Comparison of ENCODE assay signal across 15 cellular contexts in the genomic region with DNA sequence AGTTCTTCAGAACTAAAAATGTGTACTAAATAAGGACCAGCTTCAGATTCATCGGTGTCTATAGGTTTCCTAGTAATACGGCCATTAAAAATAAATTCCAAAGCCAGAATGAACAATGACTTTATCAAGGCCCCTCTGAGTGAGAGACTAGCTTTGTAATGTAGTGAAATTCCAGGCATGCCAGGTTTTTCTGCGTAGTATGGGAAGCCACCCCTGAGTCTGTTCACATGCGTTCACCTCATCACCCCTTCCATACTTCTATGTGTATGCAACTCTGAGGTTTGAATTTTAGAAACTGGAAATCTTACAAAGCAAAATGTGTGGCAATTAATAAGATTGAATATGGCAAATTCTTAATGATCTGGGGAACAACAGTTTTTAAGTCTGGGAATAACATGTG. TPM values are rescaled to one million over a fixed set of nuclear protein-coding genes. Genes with fewer than 3 reads are reported as not detected.
DNase-seq lines count a peak whose midpoint lies in the region; ATAC-seq, FAIRE-seq and TF ChIP-seq lines count a peak whose summit lies in the region.
"Had no signal": no experiment of that assay in that cellular context is flagged by ENCODE, and none has a peak within 500 bp of the region (broad histone marks: within the 10 kb centered on the region; RNA-seq: fewer than 3 reads in every experiment).

No MANE protein-coding gene starts in this region.

- H3K36me3 ChIP-seq in HUES48 (ENCODE audit: control insufficient read depth, insufficient read depth, low read length), result no peaks in the 10 kb centered on the region
- no peaks in the 10 kb centered on the region for H3K36me3 ChIP-seq in astrocyte (ENCODE audit: insufficient read depth, low read length)
- no peaks in the 10 kb centered on the region for H3K36me3 ChIP-seq in hepatocyte (replicated peaks; ENCODE audit: insufficient read depth, low read depth)
- H3K36me3 ChIP-seq in SK-N-SH (replicated peaks in 1 of 2; ENCODE audit: control insufficient read depth in 1 of 2, insufficient read depth in 2 of 2, low read length in 1 of 2), result peaks cover 2 to 19% of the 10 kb centered on the region in 2 experiments

- no peaks in the 10 kb centered on the region for H3F3A ChIP-seq in SK-N-SH (replicated peaks; ENCODE audit: insufficient read depth)

- H3K4me3 Mint-ChIP-seq in astrocyte (ENCODE audit: unreplicated experiment), result no peak overlapping the region
- peak overlapping the region; percentile 31 for H3K4me3 Mint-ChIP-seq in progenitor cell of endocrine pancreas (ENCODE audit: low read depth)

- no peak for ATAC-seq in HG02884 (IDR thresholded peaks at IDR 0.05; ENCODE audit: unreplicated experiment)

- WGBS in hepatocyte (ENCODE audit: low lambda C conversion rate, missing lambda C conversion rate), result 71% methylated on average over 4 of the region's 4 CpGs
- 98% methylated on average over 4 of the region's 4 CpGs for WGBS in SK-N-SH (ENCODE audit: low lambda C conversion rate)

- H2AFZ ChIP-seq in astrocyte (ENCODE audit: low read depth, low read length) (no peak overlapping the region), hepatocyte (no peak overlapping the region), SK-N-SH (ENCODE audit: low read depth) (no peak overlapping the region)
- H2AFZ ChIP-seq: PC-9 had no signal

- H3K36me3 Mint-ChIP-seq in astrocyte (ENCODE audit: low read depth, unreplicated experiment), result no peaks in the 10 kb centered on the region
- peaks cover 9% of the 10 kb centered on the region for H3K36me3 Mint-ChIP-seq in progenitor cell of endocrine pancreas (ENCODE audit: insufficient read depth)

- no peak overlapping the region; the same call in 1 of the 2 replicates for H3K4me3 ChIP-seq in HUES48 (ENCODE audit: low read depth, low read length)
- no peak overlapping the region for H3K4me3 ChIP-seq in astrocyte (ENCODE audit: insufficient read depth, low read depth, low read length)
- H3K4me3 ChIP-seq in hepatocyte, result no peak overlapping the region
- no peak overlapping the region for H3K4me3 ChIP-seq in SK-N-SH (ENCODE audit: low read depth in 2 of 2, low read length in 1 of 2)
- H3K4me3 ChIP-seq: PC-9 had no signal

- H3K9ac ChIP-seq in HUES48 (ENCODE audit: low read depth, low read length), result no peak overlapping the region
- no peak overlapping the region for H3K9ac ChIP-seq in astrocyte (ENCODE audit: low read length)
- no peak overlapping the region for H3K9ac ChIP-seq in SK-N-SH

- H3K9me2 ChIP-seq in hepatocyte (replicated peaks; ENCODE audit: insufficient read depth) (no peaks in the 10 kb centered on the region), SK-N-SH (no peaks in the 10 kb centered on the region)

- TF ChIP-seq EP300 in SK-N-SH (IDR thresholded peaks at IDR 0.05; ENCODE audit: borderline replicate concordance in 1 of 2, low read depth in 1 of 2, low read length in 1 of 2), result no peak

- TF ChIP-seq CTCF in astrocyte (IDR thresholded peaks at IDR 0.05; ENCODE audit: insufficient read depth, low read depth, low read length) (no peak), hepatocyte (IDR thresholded peaks at IDR 0.05; ENCODE audit: poor library complexity) (no peak), progenitor cell of endocrine pancreas (IDR thresholded peaks at IDR 0.05; ENCODE audit: unreplicated experiment) (no peak), SK-N-SH (IDR thresholded peaks at IDR 0.05) (no peak)

- H3K79me2 ChIP-seq in astrocyte (ENCODE audit: insufficient read depth, low read length) (no peaks in the 10 kb centered on the region), hepatocyte (no peaks in the 10 kb centered on the region), SK-N-SH (ENCODE audit: insufficient read depth) (no peaks in the 10 kb centered on the region)

- H3K27me3 Mint-ChIP-seq in astrocyte (ENCODE audit: low read depth, unreplicated experiment), result no peaks in the 10 kb centered on the region
- peaks cover 1% of the 10 kb centered on the region for H3K27me3 Mint-ChIP-seq in progenitor cell of endocrine pancreas

- peak overlapping the region; percentile 95 for H3K27ac Mint-ChIP-seq in astrocyte (ENCODE audit: unreplicated experiment)
- peak overlapping the region; percentile 96 for H3K27ac Mint-ChIP-seq in progenitor cell of endocrine pancreas

- H3K4me1 Mint-ChIP-seq in astrocyte (ENCODE audit: low read depth, unreplicated experiment), result peaks cover 23% of the 10 kb centered on the region
- peaks cover 68% of the 10 kb centered on the region for H3K4me1 Mint-ChIP-seq in progenitor cell of endocrine pancreas (ENCODE audit: low read depth)

- no peak for FAIRE-seq in astrocyte (lab: Jason Lieb, UNC)
- no peak for FAIRE-seq in frontal cortex (lab: Jason Lieb, UNC)
- FAIRE-seq: GM19239 had no signal

- H4K20me1 ChIP-seq in astrocyte (ENCODE audit: insufficient read depth, low read length) (no peaks in the 10 kb centered on the region), hepatocyte (ENCODE audit: insufficient read depth, poor library complexity, severe bottlenecking) (no peaks in the 10 kb centered on the region), SK-N-SH (ENCODE audit: insufficient read depth) (no peaks in the 10 kb centered on the region)

- H3K4me2 ChIP-seq in astrocyte (ENCODE audit: low read length), result no peak overlapping the region
- H3K4me2 ChIP-seq in hepatocyte, result no peak overlapping the region
- no peak overlapping the region for H3K4me2 ChIP-seq in SK-N-SH
- H3K4me2 ChIP-seq: PC-9 had no signal

- H3K27me3 ChIP-seq in HUES48 (ENCODE audit: control insufficient read depth, insufficient read depth, low read length) (no peaks in the 10 kb centered on the region), astrocyte (ENCODE audit: insufficient read depth, low read length) (no peaks in the 10 kb centered on the region), hepatocyte (no peaks in the 10 kb centered on the region), SK-N-SH (ENCODE audit: insufficient read depth) (no peaks in the 10 kb centered on the region)

- H3K4me1 ChIP-seq in HUES48 (ENCODE audit: control insufficient read depth, insufficient read depth, low read length), result peaks cover 33% of the 10 kb centered on the region
- no peaks in the 10 kb centered on the region for H3K4me1 ChIP-seq in astrocyte (ENCODE audit: insufficient read depth, low read length)
- peaks cover 29% of the 10 kb centered on the region for H3K4me1 ChIP-seq in hepatocyte (ENCODE audit: insufficient read depth)
- H3K4me1 ChIP-seq in SK-N-SH (ENCODE audit: control insufficient read depth in 1 of 2, insufficient read depth in 2 of 2, low read depth in 1 of 2, low read length in 1 of 2), result peaks cover 0 to 6% of the 10 kb centered on the region in 2 experiments; a peak in 2 of 4 replicates

- CTCF ChIA-PET in SK-N-SH (lab: Yijun Ruan, JAX), result interaction anchor here (1.6 kb wide), 1 partner anchor 16 kb away, joined by 3 read pairs; no protein-coding TSS in a partner anchor

- H3K9me3 ChIP-seq in HUES48 (ENCODE audit: control insufficient read depth, insufficient read depth, low read length) (no peaks in the 10 kb centered on the region), astrocyte (ENCODE audit: insufficient read depth, low read depth, low read length) (no peaks in the 10 kb centered on the region), hepatocyte (ENCODE audit: low read depth) (no peaks in the 10 kb centered on the region), SK-N-SH (no peaks in the 10 kb centered on the region)

- POLR2A ChIA-PET in SK-N-SH (lab: Yijun Ruan, JAX), result no interaction called here

- TF ChIP-seq RAD21 in SK-N-SH (IDR thresholded peaks at IDR 0.05; ENCODE audit: low read length), result no peak

- DNase-seq in astrocyte (ENCODE audit: low read depth), result peak; percentile 25
- DNase-seq in hepatocyte (ENCODE audit: low spot score), result no peak
- no peak for DNase-seq in progenitor cell of endocrine pancreas (ENCODE audit: low spot score, unreplicated experiment)
- no peak for DNase-seq in SK-N-SH
- no peak for DNase-seq in frontal cortex (ENCODE audit: low spot score in 2 of 2)
- DNase-seq: AML-193, DMS53, Karpas-422, MM.1S, NCI-H1105, NCI-H1694 treated with DMSO at 0.1 percent for 48 hours, PC-9 had no signal

- H3K9me3 Mint-ChIP-seq in astrocyte (ENCODE audit: unreplicated experiment), result no peaks in the 10 kb centered on the region
- H3K9me3 Mint-ChIP-seq in progenitor cell of endocrine pancreas (ENCODE audit: low read depth), result peaks cover 4% of the 10 kb centered on the region

- H3K27ac ChIP-seq in HUES48 (ENCODE audit: low read depth, low read length), result peak overlapping the region; percentile 76
- no peak overlapping the region for H3K27ac ChIP-seq in astrocyte (ENCODE audit: low read depth, low read length)
- H3K27ac ChIP-seq in hepatocyte, result peak overlapping the region; percentile 96
- no peak overlapping the region for H3K27ac ChIP-seq in SK-N-SH (ENCODE audit: low read depth in 2 of 2, low read length in 1 of 2)
- H3K27ac ChIP-seq: PC-9 had no signal

TF ChIP-seq in SK-N-SH, 30 proteins besides CTCF, POLR2A, EP300 and RAD21:
- no peak for TF ChIP-seq GABPA (IDR thresholded peaks at IDR 0.05; ENCODE audit: low read depth)
- no peak for TF ChIP-seq FOXM1 (IDR thresholded peaks at IDR 0.05; ENCODE audit: low read depth)
- no peak for TF ChIP-seq NRF1 (IDR thresholded peaks at IDR 0.05; ENCODE audit: low read depth, low read length)
- TF ChIP-seq TAF1 (IDR thresholded peaks at IDR 0.05; ENCODE audit: borderline replicate concordance, low read depth, low read length), result no peak
- TF ChIP-seq FOSL2 (IDR thresholded peaks at IDR 0.05; ENCODE audit: borderline replicate concordance, low read depth), result no peak
- no peak for TF ChIP-seq NFIC (IDR thresholded peaks at IDR 0.05; ENCODE audit: borderline replicate concordance)
- no peak for TF ChIP-seq CHD2 (IDR thresholded peaks at IDR 0.05; ENCODE audit: low read length, partially characterized antibody)
- TF ChIP-seq ELF1 (IDR thresholded peaks at IDR 0.05), result no peak

RNA-seq across cellular contexts. Expression of gene RNF32, which starts 24.5 kb away (rescaled TPM):
- total RNA-seq in astrocyte (1.6 and 2.7 TPM in 2 replicates), hepatocyte (1.4 and 2.3 TPM in 2 replicates), progenitor cell of endocrine pancreas (1.6 and 2.8 TPM in 2 replicates), frontal cortex (1.2 TPM)
- polyA plus RNA-seq in hepatocyte (2.9 and 6.7 TPM in 2 replicates), SK-N-SH (2012; rRNA removed) (2.2 and 2.3 TPM in 2 replicates)
- 2.3 and 3.3 TPM in 2 replicates for polyA plus RNA-seq in SK-N-SH (2012; cell fraction: cytosol; rRNA removed)
- 1.6 and 3.3 TPM in 2 replicates for polyA plus RNA-seq in SK-N-SH (2012; cell fraction: nucleus; rRNA removed)

Comparison
In these comparisons a context has a peak if more than half of its experiments do, and no peak if none do; other contexts are left out.
1. H3K27ac ChIP-seq: peak in HUES48 (single experiment) and hepatocyte (single experiment); none in astrocyte (single experiment) and SK-N-SH (0 of 2).